Comparison of ENCODE assay signal across 11 cellular contexts in genomic region chr6:136787726-136788068, GRCh38. TPM values are rescaled to one million over a fixed set of nuclear protein-coding genes. Genes with fewer than 3 reads are reported as not detected.
DNase-seq lines count a peak whose midpoint lies in the region; ATAC-seq, FAIRE-seq and TF ChIP-seq lines count a peak whose summit lies in the region.
"Had no signal": no experiment of that assay in that cellular context is flagged by ENCODE, and none has a peak within 500 bp of the region (broad histone marks: within the 10 kb centered on the region; RNA-seq: fewer than 3 reads in every experiment).

No MANE protein-coding gene starts in this region.

- DNase-seq in stimulated activated naive CD8-positive, alpha-beta T cell treated with anti-CD3 and anti-CD28 coated beads, Interleukin-15, Interleukin-2, amounts not matched to agents 100 U/mL and 50 U/mL, for 24 hours: no peak
- DNase-seq in astrocyte (ENCODE audit: low read depth): no peak
- DNase-seq in AG08396 (ENCODE audit: low spot score): no peak
- no peak for DNase-seq in GDM1 (lab: John Stamatoyannopoulos, UW)
- no peak for DNase-seq in SIG-M5 treated with dmso at 0.1 percent for 504 hours (lab: John Stamatoyannopoulos, UW; ENCODE audit: unreplicated experiment)
- DNase-seq in NCI-H2227 (lab: John Stamatoyannopoulos, UW; ENCODE audit: unreplicated experiment): no peak
- DNase-seq: NCI-H146; stimulated activated CD4-positive, alpha-beta T cell treated with anti-CD3 and anti-CD28 coated beads, Interleukin-4, amount 100 ng/mL, for 4 hours had no signal

- peaks cover 66% of the 10 kb centered on the region for H3K79me2 ChIP-seq in astrocyte (ENCODE audit: insufficient read depth, low read length)

- H3K36me3 ChIP-seq in astrocyte (ENCODE audit: insufficient read depth, low read length) (no peaks in the 10 kb centered on the region), muscle layer of duodenum (ENCODE audit: control insufficient read depth in 1 of 2, insufficient read depth in 2 of 2, low read length in 2 of 2) (no peaks in the 10 kb centered on the region)

- H3K4me2 ChIP-seq in astrocyte (ENCODE audit: low read length): peak overlapping the region; percentile 80

- H3K27ac Mint-ChIP-seq in stimulated activated naive CD8-positive, alpha-beta T cell treated with anti-CD3 and anti-CD28 coated beads, Interleukin-15, Interleukin-2, amounts not matched to agents 100 ng/mL and 50 ng/mL, for 24 hours: peak overlapping the region; percentile 65
- H3K27ac Mint-ChIP-seq in astrocyte (ENCODE audit: unreplicated experiment): peak overlapping the region; percentile 8

- H3K27me3 ChIP-seq in astrocyte (ENCODE audit: insufficient read depth, low read length) (no peaks in the 10 kb centered on the region), muscle layer of duodenum (ENCODE audit: low read depth, low read length) (no peaks in the 10 kb centered on the region)

- H3K4me3 ChIP-seq in astrocyte (ENCODE audit: insufficient read depth, low read depth, low read length) (peak overlapping the region; percentile 19), muscle layer of duodenum (ENCODE audit: low read depth in 1 of 2, low read length in 2 of 2) (no peak overlapping the region)

- no peak for FAIRE-seq in astrocyte (lab: Jason Lieb, UNC)

- H3K4me1 Mint-ChIP-seq in stimulated activated naive CD8-positive, alpha-beta T cell treated with anti-CD3 and anti-CD28 coated beads, Interleukin-15, Interleukin-2, amounts not matched to agents 100 ng/mL and 50 ng/mL, for 24 hours (ENCODE audit: low read depth): peaks cover 79% of the 10 kb centered on the region
- peaks cover 24% of the 10 kb centered on the region for H3K4me1 Mint-ChIP-seq in astrocyte (ENCODE audit: low read depth, unreplicated experiment)

- no peaks in the 10 kb centered on the region for H3K9me3 Mint-ChIP-seq in stimulated activated naive CD8-positive, alpha-beta T cell treated with anti-CD3 and anti-CD28 coated beads, Interleukin-15, Interleukin-2, amounts not matched to agents 100 ng/mL and 50 ng/mL, for 24 hours
- H3K9me3 Mint-ChIP-seq in astrocyte (ENCODE audit: unreplicated experiment): no peaks in the 10 kb centered on the region

- peak overlapping the region; percentile 61 for H3K4me3 Mint-ChIP-seq in stimulated activated naive CD8-positive, alpha-beta T cell treated with anti-CD3 and anti-CD28 coated beads, Interleukin-15, Interleukin-2, amounts not matched to agents 100 ng/mL and 50 ng/mL, for 24 hours
- no peak overlapping the region for H3K4me3 Mint-ChIP-seq in astrocyte (ENCODE audit: unreplicated experiment)

- TF ChIP-seq CTCF in astrocyte (IDR thresholded peaks at IDR 0.05; ENCODE audit: insufficient read depth, low read depth, low read length): no peak

- no peak overlapping the region for H3K9ac ChIP-seq in astrocyte (ENCODE audit: low read length)

- no peaks in the 10 kb centered on the region for H3K36me3 Mint-ChIP-seq in stimulated activated naive CD8-positive, alpha-beta T cell treated with anti-CD3 and anti-CD28 coated beads, Interleukin-15, Interleukin-2, amounts not matched to agents 100 ng/mL and 50 ng/mL, for 24 hours (ENCODE audit: low read depth)
- H3K36me3 Mint-ChIP-seq in astrocyte (ENCODE audit: low read depth, unreplicated experiment): no peaks in the 10 kb centered on the region

- no peak for ATAC-seq in stimulated activated naive CD8-positive, alpha-beta T cell treated with anti-CD3 and anti-CD28 coated beads, Interleukin-15, Interleukin-2, amounts not matched to agents 100 U/mL and 50 U/mL, for 24 hours

- no peaks in the 10 kb centered on the region for H4K20me1 ChIP-seq in astrocyte (ENCODE audit: insufficient read depth, low read length)

- H3K9me3 ChIP-seq in astrocyte (ENCODE audit: insufficient read depth, low read depth, low read length) (no peaks in the 10 kb centered on the region), muscle layer of duodenum (ENCODE audit: control insufficient read depth in 1 of 2, low read length in 2 of 2) (no peaks in the 10 kb centered on the region)

- H3K4me1 ChIP-seq in astrocyte (ENCODE audit: insufficient read depth, low read length) (peaks cover 16% of the 10 kb centered on the region), muscle layer of duodenum (ENCODE audit: control insufficient read depth in 1 of 2, insufficient read depth in 2 of 2, low read length in 2 of 2) (peaks cover 9 to 12% of the 10 kb centered on the region in 2 donors)

- H3K27me3 Mint-ChIP-seq in stimulated activated naive CD8-positive, alpha-beta T cell treated with anti-CD3 and anti-CD28 coated beads, Interleukin-15, Interleukin-2, amounts not matched to agents 100 ng/mL and 50 ng/mL, for 24 hours: no peaks in the 10 kb centered on the region
- no peaks in the 10 kb centered on the region for H3K27me3 Mint-ChIP-seq in astrocyte (ENCODE audit: low read depth, unreplicated experiment)

- peak overlapping the region; percentile 71 for H3K27ac ChIP-seq in astrocyte (ENCODE audit: low read depth, low read length)
- peak overlapping the region; percentile 46 for H3K27ac ChIP-seq in muscle layer of duodenum (ENCODE audit: low read length)
- H3K27ac ChIP-seq: C4-2B had no signal

- H2AFZ ChIP-seq in astrocyte (ENCODE audit: low read depth, low read length): no peak overlapping the region

RNA-seq across cellular contexts. Expression of gene MAP3K5, which starts 4.6 kb away (rescaled TPM):
- 1.7 TPM in 2 replicates for total RNA-seq in astrocyte

RNA-seq across cellular contexts. Expression of gene PEX7, which starts 34.7 kb away (rescaled TPM):
- total RNA-seq in astrocyte: 4.8 and 6.2 TPM in 2 replicates
